Comparison of ENCODE assay signal across 8 cellular contexts in the genomic region with DNA sequence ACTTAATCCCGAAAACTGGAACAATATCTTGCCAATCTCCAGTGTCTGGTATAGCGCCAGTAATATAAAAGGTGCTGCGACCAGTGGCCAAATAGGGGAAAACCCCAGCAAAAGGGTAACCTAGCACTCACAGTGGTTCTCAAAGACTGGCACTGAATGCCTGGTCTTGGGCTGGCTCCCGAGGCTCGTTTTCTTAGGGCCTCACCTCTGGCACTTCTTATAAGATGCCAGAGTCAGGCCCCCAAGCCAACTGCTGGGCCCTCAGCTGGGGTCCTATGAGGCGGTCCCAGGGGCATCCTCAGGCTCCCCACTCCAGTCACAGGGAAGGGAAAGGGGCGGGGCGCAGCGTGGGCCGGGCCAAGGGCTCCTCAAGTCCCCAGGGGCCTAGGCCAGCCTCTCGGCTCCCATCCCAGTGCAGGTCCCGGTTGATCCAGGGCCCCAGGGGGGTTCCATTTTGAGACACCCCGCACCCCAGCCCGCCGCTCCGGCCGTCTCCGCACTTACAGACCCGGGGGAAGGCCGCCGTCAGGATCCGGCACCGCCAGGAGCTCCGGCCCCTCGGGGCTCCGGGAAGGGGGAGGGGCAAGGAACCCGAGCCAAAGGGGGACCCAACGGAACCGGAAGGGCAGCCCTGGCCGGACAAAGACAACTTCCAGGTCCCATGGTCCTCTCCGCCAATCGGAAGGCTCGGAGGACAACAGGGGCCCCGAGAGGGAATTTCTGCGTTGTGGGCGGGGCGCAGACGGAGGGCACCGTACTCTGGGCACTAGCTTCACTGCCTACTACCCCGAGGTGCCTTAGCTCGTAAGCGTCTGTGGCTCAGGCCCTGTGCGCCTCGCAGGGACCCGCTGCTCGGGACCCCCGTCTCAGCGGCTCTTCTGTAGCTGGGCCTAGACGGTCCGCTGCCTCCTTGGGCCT. TPM values are rescaled to one million over a fixed set of nuclear protein-coding genes. Genes with fewer than 3 reads are reported as not detected.
DNase-seq lines count a peak whose midpoint lies in the region; ATAC-seq, FAIRE-seq and TF ChIP-seq lines count a peak whose summit lies in the region.

A gene with protein sequence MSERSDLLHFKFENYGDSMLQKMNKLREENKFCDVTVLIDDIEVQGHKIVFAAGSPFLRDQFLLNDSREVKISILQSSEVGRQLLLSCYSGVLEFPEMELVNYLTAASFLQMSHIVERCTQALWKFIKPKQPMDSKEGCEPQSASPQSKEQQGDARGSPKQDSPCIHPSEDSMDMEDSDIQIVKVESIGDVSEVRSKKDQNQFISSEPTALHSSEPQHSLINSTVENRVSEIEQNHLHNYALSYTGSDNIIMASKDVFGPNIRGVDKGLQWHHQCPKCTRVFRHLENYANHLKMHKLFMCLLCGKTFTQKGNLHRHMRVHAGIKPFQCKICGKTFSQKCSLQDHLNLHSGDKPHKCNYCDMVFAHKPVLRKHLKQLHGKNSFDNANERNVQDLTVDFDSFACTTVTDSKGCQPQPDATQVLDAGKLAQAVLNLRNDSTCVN (minus strand): TSS at position 580 of the 918 bp plus-strand sequence. CDS start 11,578 bp downstream, outside the sequence.

- H3K27ac Mint-ChIP-seq in progenitor cell of endocrine pancreas, result peak within 1 kb of the TSS; percentile 97

- H3K4me1 ChIP-seq in adipocyte (ENCODE audit: control insufficient read depth, insufficient read depth, low read length), result peaks cover 13% of the 10 kb centered on the region

- H3K4me3 Mint-ChIP-seq in progenitor cell of endocrine pancreas (ENCODE audit: low read depth), result no peak within 1 kb of the TSS

- no peaks in the 10 kb centered on the region for H3K9me3 ChIP-seq in adipocyte (ENCODE audit: control insufficient read depth, low read length)

- ATAC-seq in HG02798 (IDR thresholded peaks at IDR 0.05; ENCODE audit: poor library complexity, unreplicated experiment), result peak; percentile 97
- peak; percentile 99 to 100 for ATAC-seq in left cardiac atrium

- H3K9me3 Mint-ChIP-seq in progenitor cell of endocrine pancreas (ENCODE audit: low read depth), result no peaks in the 10 kb centered on the region

- peak; percentile 88 for FAIRE-seq in GM12891 (lab: Jason Lieb, UNC)

- intact Hi-C loops in left cardiac atrium (cut with DNase I), result no loop called here

- H3K36me3 Mint-ChIP-seq in progenitor cell of endocrine pancreas (ENCODE audit: insufficient read depth), result peaks cover 1% of the 10 kb centered on the region

- H3K36me3 ChIP-seq in adipocyte (ENCODE audit: control insufficient read depth, insufficient read depth, low read length, severe bottlenecking), result peaks cover 1% of the 10 kb centered on the region

- H3K4me3 ChIP-seq in adipocyte (ENCODE audit: low read length), result peak within 1 kb of the TSS; percentile 99

- no peak for TF ChIP-seq CTCF in progenitor cell of endocrine pancreas (IDR thresholded peaks at IDR 0.05; ENCODE audit: unreplicated experiment)

- no peaks in the 10 kb centered on the region for H3K27me3 Mint-ChIP-seq in progenitor cell of endocrine pancreas

- TF ChIP-seq POLR2A in GM12891 (IDR thresholded peaks at IDR 0.05; ENCODE audit: low read depth, low read length), result peak; percentile 84

- peak within 1 kb of the TSS; percentile 94 for H3K9ac ChIP-seq in adipocyte (ENCODE audit: low read length)

- H3K27me3 ChIP-seq in adipocyte (replicated peaks; ENCODE audit: control insufficient read depth, insufficient read depth, low read length), result no peaks in the 10 kb centered on the region

- DNase-seq in GM12891 (ENCODE audit: insufficient read length, low spot score) (peak; percentile 90), NCI-H1417 treated with DMSO at 0.1 percent for 48 hours (lab: John Stamatoyannopoulos, UW) (peak; percentile 55), SW 1271 (lab: John Stamatoyannopoulos, UW) (peak; percentile 96 to 97), adipocyte (ENCODE audit: low read depth) (peak; percentile 99), left cardiac atrium (peak; percentile 96), progenitor cell of endocrine pancreas (ENCODE audit: low spot score, unreplicated experiment) (peak; percentile 89), ureter (ENCODE audit: low spot score) (peak; percentile 94)

- H3K4me1 Mint-ChIP-seq in progenitor cell of endocrine pancreas (ENCODE audit: low read depth), result peaks cover 11% of the 10 kb centered on the region

TF ChIP-seq in GM12891, 5 proteins besides CTCF, POLR2A, EP300 and RAD21:
- peak; percentile 60; the same call in 1 of the 2 replicates for TF ChIP-seq TAF1 (IDR thresholded peaks at IDR 0.05; ENCODE audit: low read depth, low read length)
- peak; percentile 88 for TF ChIP-seq POLR2AphosphoS5 (IDR thresholded peaks at IDR 0.05; ENCODE audit: low read depth, low read length)
- TF ChIP-seq SPI1 (IDR thresholded peaks at IDR 0.05; ENCODE audit: low read depth, low read length), result peak; percentile 10; the same call in 1 of the 2 replicates
- TF ChIP-seq PAX5 (IDR thresholded peaks at IDR 0.05; ENCODE audit: insufficient read depth, low read length, severe bottlenecking), result no peak
- peak; percentile 75; the same call in 1 of the 2 replicates for TF ChIP-seq POU2F2 (IDR thresholded peaks at IDR 0.05; ENCODE audit: low read depth, low read length)
TF ChIP-seq in GM12891: peak in this region for 4.

RNA-seq across cellular contexts. Expression of the gene that starts here (rescaled TPM):
- 3.8 TPM for polyA plus RNA-seq in GM12891 (2012; ENCODE audit: low read depth, missing spikeins)
- 1 to 10 TPM; 3.6 to 6.2 TPM for total RNA-seq in left cardiac atrium
- total RNA-seq in progenitor cell of endocrine pancreas, result 14.1 and 15.4 TPM in 2 replicates
- total RNA-seq in ureter, result 10.7 TPM

Comparison
In these comparisons a context has a peak if more than half of its experiments do, and no peak if none do; other contexts are left out.
1. Peak in every context shown above with its lines: DNase-seq, ATAC-seq and H3K4me3 ChIP-seq.